ENCODE assay signal across 25 cellular contexts in the genomic region with DNA sequence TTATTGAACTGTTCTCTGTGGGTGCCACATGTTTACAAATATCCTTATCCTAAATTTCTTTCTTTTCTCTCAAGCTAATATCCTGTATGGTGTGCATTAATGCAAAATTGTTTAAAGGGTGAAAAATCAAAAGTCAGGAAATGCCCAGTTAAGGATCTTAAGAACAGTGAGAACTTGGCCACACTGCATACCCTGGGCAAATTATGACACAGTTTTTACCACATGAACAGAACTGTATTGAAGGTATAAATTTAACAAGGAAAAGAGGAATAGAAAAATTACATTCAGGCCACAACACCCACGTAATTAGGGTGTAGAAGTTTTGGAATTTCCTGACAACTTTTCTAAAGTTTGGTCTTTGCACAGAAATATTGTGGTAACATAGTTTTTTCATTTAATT.
"Had no signal": no experiment of that assay in that cellular context is flagged by ENCODE, and none has a peak within 500 bp of the region (broad histone marks: within the 10 kb centered on the region; RNA-seq: fewer than 3 reads in every experiment).

No MANE protein-coding gene starts in this region.

- H3K4me1 ChIP-seq: left lung, lower lobe of right lung, neural progenitor cell, right atrium auricular region, right lobe of liver, tibial nerve, uterus had no signal

- H3K36me3 ChIP-seq: left lung, lower lobe of right lung, neural progenitor cell, neutrophil, ovary, right atrium auricular region, right lobe of liver, tibial nerve, uterus had no signal

- FAIRE-seq: kidney had no signal

- H3K9me3 ChIP-seq: left lung, lower lobe of right lung, neutrophil, ovary, right atrium auricular region, right lobe of liver, tibial nerve, uterus had no signal

- H3K27ac ChIP-seq: left lung, lower lobe of right lung, neural progenitor cell, neutrophil, ovary, right atrium auricular region, right lobe of liver, tibial nerve, uterus had no signal

- ATAC-seq: left colon; left lung; lower lobe of right lung; naive thymus-derived CD8-positive, alpha-beta T cell; right lobe of liver; stimulated activated memory B cell treated with anti-CD40 and anti-IgM and Interleukin-4, amounts not matched to agents 10 μg/mL and 1 μg/mL and 100 μg/mL, for 72 hours; stimulated activated naive CD8-positive, alpha-beta T cell treated with anti-CD3 and anti-CD28 coated beads, Interleukin-15, Interleukin-2, amounts not matched to agents 100 U/mL and 50 U/mL, for 24 hours had no signal

- H3K4me2 ChIP-seq: neural progenitor cell, smooth muscle cell had no signal

- H3K9ac ChIP-seq: neural progenitor cell had no signal

- H3K4me3 ChIP-seq: left lung, lower lobe of right lung, neural progenitor cell, ovary, right atrium auricular region, right lobe of liver, smooth muscle cell, tibial nerve, uterus had no signal

- H2AFZ ChIP-seq: neural progenitor cell had no signal

- H3K27me3 ChIP-seq: left lung, neural progenitor cell, neutrophil, ovary, right atrium auricular region, tibial nerve, uterus had no signal

- DNase-seq: hippocampal formation; immature natural killer cell; kidney; left colon; left lung; lower lobe of right lung; mammary epithelial cell; mesenchymal stem cell; naive thymus-derived CD8-positive, alpha-beta T cell; nephron progenitor cell; occipital lobe; ovary; right lobe of liver; stimulated activated CD4-positive, alpha-beta T cell treated with anti-CD3 and anti-CD28 coated beads, Interleukin-1b, Interleukin-23, amount 100 ng/mL, for 48 hours; stimulated activated CD4-positive, alpha-beta T cell treated with anti-CD3 and anti-CD28 coated beads, Interleukin-2, amount 100 ng/mL, for 48 hours; stimulated activated CD4-positive, alpha-beta T cell treated with anti-CD3 and anti-CD28 coated beads, Interleukin-4, amount 100 ng/mL, for 4 hours; stimulated activated CD8-positive, alpha-beta memory T cell treated with anti-CD3 and anti-CD28 coated beads, Interleukin-4, amount 100 ng/mL, for 48 hours; stimulated activated naive CD8-positive, alpha-beta T cell treated with anti-CD3 and anti-CD28 coated beads, Interleukin-15, Interleukin-2, amounts not matched to agents 100 U/mL and 50 U/mL, for 24 hours; uterus had no signal
